In the genomic region with DNA sequence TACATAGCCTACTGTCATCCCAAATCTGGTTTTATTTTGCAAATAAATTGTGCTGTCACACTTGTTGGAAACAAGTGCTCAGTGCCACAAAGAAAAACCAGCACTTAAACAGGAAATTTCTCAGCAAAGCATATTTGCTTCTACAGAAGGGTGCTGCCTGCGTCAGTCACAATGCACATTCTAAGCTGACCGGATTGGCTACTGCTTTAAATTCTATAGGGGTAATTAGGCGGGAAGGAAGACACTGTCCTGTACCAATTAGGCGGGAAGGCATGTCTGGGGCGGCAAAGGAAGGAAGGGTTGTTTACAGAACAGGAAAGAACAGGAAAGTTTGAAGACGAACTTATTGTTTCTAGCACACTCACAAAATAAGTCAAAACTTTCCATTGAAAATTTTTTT, we compare ENCODE assay signal across 8 cellular contexts. TPM values are rescaled to one million over a fixed set of nuclear protein-coding genes. Genes with fewer than 3 reads are reported as not detected.
DNase-seq lines count a peak whose midpoint lies in the region; ATAC-seq and TF ChIP-seq lines count a peak whose summit lies in the region.

No MANE protein-coding gene starts in this region.

- H3K27ac Mint-ChIP-seq in activated T-cell treated with anti-CD3 and anti-CD28 coated beads, Interleukin-2, amount 50 U/mL, for 24 hours, result peak overlapping the region; percentile 97

- H3K36me3 Mint-ChIP-seq in activated T-cell treated with anti-CD3 and anti-CD28 coated beads, Interleukin-2, amount 50 U/mL, for 24 hours (ENCODE audit: low read depth), result peaks cover 85% of the 10 kb centered on the region

- peak; percentile 34 for ATAC-seq in GM18868 (IDR thresholded peaks at IDR 0.05; ENCODE audit: unreplicated experiment)
- peak; percentile 26 for ATAC-seq in HG03565 (IDR thresholded peaks at IDR 0.05; ENCODE audit: unreplicated experiment)
- ATAC-seq in omental fat pad (ENCODE audit: low FRiP score), result no peak

- H3K27me3 Mint-ChIP-seq in activated T-cell treated with anti-CD3 and anti-CD28 coated beads, Interleukin-2, amount 50 U/mL, for 24 hours, result no peaks in the 10 kb centered on the region

- no peak for TF ChIP-seq CTCF in omental fat pad (IDR thresholded peaks at IDR 0.05)

- H3K9me3 Mint-ChIP-seq in activated T-cell treated with anti-CD3 and anti-CD28 coated beads, Interleukin-2, amount 50 U/mL, for 24 hours, result no peaks in the 10 kb centered on the region

- peak overlapping the region; percentile 90 for H3K4me3 Mint-ChIP-seq in activated T-cell treated with anti-CD3 and anti-CD28 coated beads, Interleukin-2, amount 50 U/mL, for 24 hours

- peaks cover 58% of the 10 kb centered on the region for H3K4me1 Mint-ChIP-seq in activated T-cell treated with anti-CD3 and anti-CD28 coated beads, Interleukin-2, amount 50 U/mL, for 24 hours (ENCODE audit: low read depth)

- DNase-seq in activated T-cell treated with anti-CD3 and anti-CD28 coated beads, Interleukin-2, amount 50 U/mL, for 24 hours, result peak; percentile 63
- peak; percentile 23 for DNase-seq in germinal center (ENCODE audit: low spot score)
- DNase-seq in stimulated activated CD8-positive, alpha-beta memory T cell treated with anti-CD3 and anti-CD28 coated beads, Interleukin-15, amount 100 ng/mL, for 48 hours (ENCODE audit: low read depth in 2 of 2), result peak; percentile 43 to 58
- no peak for DNase-seq in NCI-H526 (lab: John Stamatoyannopoulos, UW)
- no peak for DNase-seq in omental fat pad (ENCODE audit: low spot score)
- DNase-seq in OCI-M1 (lab: John Stamatoyannopoulos, UW), result no peak

RNA-seq across cellular contexts. Expression of a gene that starts 2.8 kb away (rescaled TPM):
- 100 to 1,000 TPM in 3 of 4 donors, 10 to 100 TPM in 1; 94.5 to 304 (median 131) TPM for total RNA-seq in omental fat pad

Comparison
In these comparisons a context has a peak if more than half of its experiments do, and no peak if none do; other contexts are left out.
1. DNase-seq: peak in activated T-cell treated with anti-CD3 and anti-CD28 coated beads, Interleukin-2, amount 50 U/mL, for 24 hours (single experiment), germinal center (single experiment) and stimulated activated CD8-positive, alpha-beta memory T cell treated with anti-CD3 and anti-CD28 coated beads, Interleukin-15, amount 100 ng/mL, for 48 hours (2 of 2); none in NCI-H526 (0 of 2), omental fat pad (single experiment) and OCI-M1 (single experiment).